In the genomic region with DNA sequence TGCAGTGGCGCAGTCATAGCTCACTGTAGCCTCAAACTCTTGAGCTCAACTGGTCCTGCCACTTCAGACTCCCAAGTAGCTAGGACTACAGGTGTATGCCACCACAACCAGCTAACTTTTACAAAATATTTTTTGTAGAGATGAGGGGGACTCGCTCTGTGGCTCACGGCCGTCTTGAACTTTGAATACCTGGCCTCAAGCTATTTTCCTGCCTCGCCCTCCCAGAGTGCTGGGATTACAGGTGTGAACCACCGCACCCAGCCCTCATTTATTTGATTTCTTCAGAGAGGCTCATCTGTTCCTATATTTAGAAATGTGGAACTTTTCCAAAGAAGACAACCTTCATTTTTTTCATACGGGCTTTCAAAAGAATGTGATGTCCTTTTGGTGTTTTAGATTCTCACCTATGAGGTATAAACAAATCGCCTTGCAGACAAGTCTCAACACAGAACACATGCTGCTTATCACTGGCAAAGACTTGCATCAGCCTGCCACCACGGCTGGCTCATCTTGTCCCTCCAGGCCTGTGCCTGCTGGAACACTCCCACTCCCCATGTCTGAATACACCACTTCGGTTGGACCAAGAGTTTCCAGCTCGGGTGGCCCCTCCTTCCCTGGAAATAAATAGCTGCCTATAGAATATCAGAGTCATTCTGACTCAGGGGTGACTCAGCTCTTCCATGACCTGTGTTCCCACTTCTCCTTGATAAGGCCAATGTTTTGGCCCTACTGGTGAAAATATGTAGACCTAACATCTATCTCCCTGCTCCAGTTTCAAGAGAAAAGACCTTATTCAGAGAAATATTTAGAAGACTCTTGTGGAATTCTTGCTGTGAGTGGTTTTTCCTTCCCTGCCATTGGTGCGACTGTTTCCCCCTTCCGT, we compare ENCODE assay signal across 1 cellular context.
TF ChIP-seq lines count a peak whose summit lies in the region.

No MANE protein-coding gene starts in this region.

TF ChIP-seq in K562, 482 proteins besides CTCF, POLR2A, EP300 and RAD21 (continued from another document and continues in another):
- TF ChIP-seq, protein P1, sequence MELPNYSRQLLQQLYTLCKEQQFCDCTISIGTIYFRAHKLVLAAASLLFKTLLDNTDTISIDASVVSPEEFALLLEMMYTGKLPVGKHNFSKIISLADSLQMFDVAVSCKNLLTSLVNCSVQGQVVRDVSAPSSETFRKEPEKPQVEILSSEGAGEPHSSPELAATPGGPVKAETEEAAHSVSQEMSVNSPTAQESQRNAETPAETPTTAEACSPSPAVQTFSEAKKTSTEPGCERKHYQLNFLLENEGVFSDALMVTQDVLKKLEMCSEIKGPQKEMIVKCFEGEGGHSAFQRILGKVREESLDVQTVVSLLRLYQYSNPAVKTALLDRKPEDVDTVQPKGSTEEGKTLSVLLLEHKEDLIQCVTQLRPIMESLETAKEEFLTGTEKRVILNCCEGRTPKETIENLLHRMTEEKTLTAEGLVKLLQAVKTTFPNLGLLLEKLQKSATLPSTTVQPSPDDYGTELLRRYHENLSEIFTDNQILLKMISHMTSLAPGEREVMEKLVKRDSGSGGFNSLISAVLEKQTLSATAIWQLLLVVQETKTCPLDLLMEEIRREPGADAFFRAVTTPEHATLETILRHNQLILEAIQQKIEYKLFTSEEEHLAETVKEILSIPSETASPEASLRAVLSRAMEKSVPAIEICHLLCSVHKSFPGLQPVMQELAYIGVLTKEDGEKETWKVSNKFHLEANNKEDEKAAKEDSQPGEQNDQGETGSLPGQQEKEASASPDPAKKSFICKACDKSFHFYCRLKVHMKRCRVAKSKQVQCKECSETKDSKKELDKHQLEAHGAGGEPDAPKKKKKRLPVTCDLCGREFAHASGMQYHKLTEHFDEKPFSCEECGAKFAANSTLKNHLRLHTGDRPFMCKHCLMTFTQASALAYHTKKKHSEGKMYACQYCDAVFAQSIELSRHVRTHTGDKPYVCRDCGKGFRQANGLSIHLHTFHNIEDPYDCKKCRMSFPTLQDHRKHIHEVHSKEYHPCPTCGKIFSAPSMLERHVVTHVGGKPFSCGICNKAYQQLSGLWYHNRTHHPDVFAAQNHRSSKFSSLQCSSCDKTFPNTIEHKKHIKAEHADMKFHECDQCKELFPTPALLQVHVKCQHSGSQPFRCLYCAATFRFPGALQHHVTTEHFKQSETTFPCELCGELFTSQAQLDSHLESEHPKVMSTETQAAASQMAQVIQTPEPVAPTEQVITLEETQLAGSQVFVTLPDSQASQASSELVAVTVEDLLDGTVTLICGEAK (IDR thresholded peaks at IDR 0.05), result no peak
- TF ChIP-seq, protein P1 (CRISPR knock-in tag; IDR thresholded peaks at IDR 0.05), result no peak
- TF ChIP-seq, protein P2, sequence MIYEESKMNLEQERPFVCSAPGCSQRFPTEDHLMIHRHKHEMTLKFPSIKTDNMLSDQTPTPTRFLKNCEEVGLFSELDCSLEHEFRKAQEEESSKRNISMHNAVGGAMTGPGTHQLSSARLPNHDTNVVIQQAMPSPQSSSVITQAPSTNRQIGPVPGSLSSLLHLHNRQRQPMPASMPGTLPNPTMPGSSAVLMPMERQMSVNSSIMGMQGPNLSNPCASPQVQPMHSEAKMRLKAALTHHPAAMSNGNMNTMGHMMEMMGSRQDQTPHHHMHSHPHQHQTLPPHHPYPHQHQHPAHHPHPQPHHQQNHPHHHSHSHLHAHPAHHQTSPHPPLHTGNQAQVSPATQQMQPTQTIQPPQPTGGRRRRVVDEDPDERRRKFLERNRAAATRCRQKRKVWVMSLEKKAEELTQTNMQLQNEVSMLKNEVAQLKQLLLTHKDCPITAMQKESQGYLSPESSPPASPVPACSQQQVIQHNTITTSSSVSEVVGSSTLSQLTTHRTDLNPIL (CRISPR knock-in tag; IDR thresholded peaks at IDR 0.05), result peak; percentile 66; the same call in 1 of the 2 replicates
- TF ChIP-seq ZEB2 (IDR thresholded peaks at IDR 0.05) (no peak), POLR2AphosphoS2 (IDR thresholded peaks at IDR 0.05; ENCODE audit: low read length) (peak; percentile 62; the same call in 1 of the 2 replicates), KLF16 (IDR thresholded peaks at IDR 0.05) (peak; percentile 97), MYBL2 (IDR thresholded peaks at IDR 0.05; ENCODE audit: low read depth) (no peak), MYBL2 (CRISPR knock-in tag; IDR thresholded peaks at IDR 0.05; ENCODE audit: borderline replicate concordance) (no peak), ZBTB1 (CRISPR knock-in tag; IDR thresholded peaks at IDR 0.05; ENCODE audit: borderline replicate concordance, low read depth) (no peak), SLC30A9 (CRISPR knock-in tag; IDR thresholded peaks at IDR 0.05) (no peak), GABPB1 (CRISPR knock-in tag; IDR thresholded peaks at IDR 0.05) (peak; percentile 63; the same call in 1 of the 2 replicates), RBM34 (IDR thresholded peaks at IDR 0.05; ENCODE audit: borderline replicate concordance, insufficient read depth, low read length) (no peak), NR1H2 (CRISPR knock-in tag; IDR thresholded peaks at IDR 0.05) (no peak), ATF1 (CRISPR knock-in tag; IDR thresholded peaks at IDR 0.05) (no peak), ATF1 (tag; IDR thresholded peaks at IDR 0.05) (peak; percentile 94), STAT5A (IDR thresholded peaks at IDR 0.05; ENCODE audit: borderline replicate concordance, low read length) (peak; percentile 90), ZFP36 (IDR thresholded peaks at IDR 0.05; ENCODE audit: low read depth, low read length, partially characterized antibody) (no peak), TAF1 (IDR thresholded peaks at IDR 0.05; ENCODE audit: control insufficient read depth, extremely low read depth, insufficient read depth, low read length, severe bottlenecking) (peak; percentile 71), BRD4 (IDR thresholded peaks at IDR 0.05) (no peak), PHTF2 (CRISPR knock-in tag; IDR thresholded peaks at IDR 0.05) (peak; percentile 88), ZNF561 (CRISPR knock-in tag; conservative IDR thresholded peaks at IDR 0.05) (peak; percentile 58; the same call in 1 of the 2 replicates), TRIM24 (IDR thresholded peaks at IDR 0.05) (no peak), HIVEP1 (CRISPR knock-in tag; IDR thresholded peaks at IDR 0.05) (peak; percentile 67; the same call in 1 of the 2 replicates), ETV6 (IDR thresholded peaks at IDR 0.05; ENCODE audit: borderline replicate concordance in 1 of 2, low read depth in 2 of 2, low read length in 1 of 2) (peak in 1 of 2 experiments; percentile 66; a peak in 1 of 4 replicates), ETV6 (CRISPR knock-in tag; IDR thresholded peaks at IDR 0.05; ENCODE audit: borderline replicate concordance) (no peak), ZBED1 (IDR thresholded peaks at IDR 0.05) (no peak), CHD1 (IDR thresholded peaks at IDR 0.05; ENCODE audit: low read length) (peak; percentile 20)
- TF ChIP-seq, protein P3, sequence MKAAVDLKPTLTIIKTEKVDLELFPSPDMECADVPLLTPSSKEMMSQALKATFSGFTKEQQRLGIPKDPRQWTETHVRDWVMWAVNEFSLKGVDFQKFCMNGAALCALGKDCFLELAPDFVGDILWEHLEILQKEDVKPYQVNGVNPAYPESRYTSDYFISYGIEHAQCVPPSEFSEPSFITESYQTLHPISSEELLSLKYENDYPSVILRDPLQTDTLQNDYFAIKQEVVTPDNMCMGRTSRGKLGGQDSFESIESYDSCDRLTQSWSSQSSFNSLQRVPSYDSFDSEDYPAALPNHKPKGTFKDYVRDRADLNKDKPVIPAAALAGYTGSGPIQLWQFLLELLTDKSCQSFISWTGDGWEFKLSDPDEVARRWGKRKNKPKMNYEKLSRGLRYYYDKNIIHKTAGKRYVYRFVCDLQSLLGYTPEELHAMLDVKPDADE (conservative IDR thresholded peaks at IDR 0.05; ENCODE audit: control insufficient read depth, low read depth, low read length), result no peak
- TF ChIP-seq, protein P4, sequence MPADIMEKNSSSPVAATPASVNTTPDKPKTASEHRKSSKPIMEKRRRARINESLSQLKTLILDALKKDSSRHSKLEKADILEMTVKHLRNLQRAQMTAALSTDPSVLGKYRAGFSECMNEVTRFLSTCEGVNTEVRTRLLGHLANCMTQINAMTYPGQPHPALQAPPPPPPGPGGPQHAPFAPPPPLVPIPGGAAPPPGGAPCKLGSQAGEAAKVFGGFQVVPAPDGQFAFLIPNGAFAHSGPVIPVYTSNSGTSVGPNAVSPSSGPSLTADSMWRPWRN (IDR thresholded peaks at IDR 0.05; ENCODE audit: low read depth), result no peak
- TF ChIP-seq, protein P5, sequence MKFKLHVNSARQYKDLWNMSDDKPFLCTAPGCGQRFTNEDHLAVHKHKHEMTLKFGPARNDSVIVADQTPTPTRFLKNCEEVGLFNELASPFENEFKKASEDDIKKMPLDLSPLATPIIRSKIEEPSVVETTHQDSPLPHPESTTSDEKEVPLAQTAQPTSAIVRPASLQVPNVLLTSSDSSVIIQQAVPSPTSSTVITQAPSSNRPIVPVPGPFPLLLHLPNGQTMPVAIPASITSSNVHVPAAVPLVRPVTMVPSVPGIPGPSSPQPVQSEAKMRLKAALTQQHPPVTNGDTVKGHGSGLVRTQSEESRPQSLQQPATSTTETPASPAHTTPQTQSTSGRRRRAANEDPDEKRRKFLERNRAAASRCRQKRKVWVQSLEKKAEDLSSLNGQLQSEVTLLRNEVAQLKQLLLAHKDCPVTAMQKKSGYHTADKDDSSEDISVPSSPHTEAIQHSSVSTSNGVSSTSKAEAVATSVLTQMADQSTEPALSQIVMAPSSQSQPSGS (CRISPR knock-in tag; IDR thresholded peaks at IDR 0.05), result no peak
- TF ChIP-seq, protein P6, sequence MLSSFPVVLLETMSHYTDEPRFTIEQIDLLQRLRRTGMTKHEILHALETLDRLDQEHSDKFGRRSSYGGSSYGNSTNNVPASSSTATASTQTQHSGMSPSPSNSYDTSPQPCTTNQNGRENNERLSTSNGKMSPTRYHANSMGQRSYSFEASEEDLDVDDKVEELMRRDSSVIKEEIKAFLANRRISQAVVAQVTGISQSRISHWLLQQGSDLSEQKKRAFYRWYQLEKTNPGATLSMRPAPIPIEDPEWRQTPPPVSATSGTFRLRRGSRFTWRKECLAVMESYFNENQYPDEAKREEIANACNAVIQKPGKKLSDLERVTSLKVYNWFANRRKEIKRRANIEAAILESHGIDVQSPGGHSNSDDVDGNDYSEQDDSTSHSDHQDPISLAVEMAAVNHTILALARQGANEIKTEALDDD (IDR thresholded peaks at IDR 0.05), result peak; percentile 51; the same call in 1 of the 2 replicates
- TF ChIP-seq, protein P7, sequence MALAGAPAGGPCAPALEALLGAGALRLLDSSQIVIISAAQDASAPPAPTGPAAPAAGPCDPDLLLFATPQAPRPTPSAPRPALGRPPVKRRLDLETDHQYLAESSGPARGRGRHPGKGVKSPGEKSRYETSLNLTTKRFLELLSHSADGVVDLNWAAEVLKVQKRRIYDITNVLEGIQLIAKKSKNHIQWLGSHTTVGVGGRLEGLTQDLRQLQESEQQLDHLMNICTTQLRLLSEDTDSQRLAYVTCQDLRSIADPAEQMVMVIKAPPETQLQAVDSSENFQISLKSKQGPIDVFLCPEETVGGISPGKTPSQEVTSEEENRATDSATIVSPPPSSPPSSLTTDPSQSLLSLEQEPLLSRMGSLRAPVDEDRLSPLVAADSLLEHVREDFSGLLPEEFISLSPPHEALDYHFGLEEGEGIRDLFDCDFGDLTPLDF (CRISPR knock-in tag; IDR thresholded peaks at IDR 0.05), result no peak
- TF ChIP-seq, protein P8, sequence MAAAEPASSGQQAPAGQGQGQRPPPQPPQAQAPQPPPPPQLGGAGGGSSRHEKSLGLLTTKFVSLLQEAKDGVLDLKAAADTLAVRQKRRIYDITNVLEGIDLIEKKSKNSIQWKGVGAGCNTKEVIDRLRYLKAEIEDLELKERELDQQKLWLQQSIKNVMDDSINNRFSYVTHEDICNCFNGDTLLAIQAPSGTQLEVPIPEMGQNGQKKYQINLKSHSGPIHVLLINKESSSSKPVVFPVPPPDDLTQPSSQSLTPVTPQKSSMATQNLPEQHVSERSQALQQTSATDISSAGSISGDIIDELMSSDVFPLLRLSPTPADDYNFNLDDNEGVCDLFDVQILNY (CRISPR knock-in tag; IDR thresholded peaks at IDR 0.05), result peak; percentile 81; the same call in 1 of the 2 replicates
- TF ChIP-seq, protein P9, sequence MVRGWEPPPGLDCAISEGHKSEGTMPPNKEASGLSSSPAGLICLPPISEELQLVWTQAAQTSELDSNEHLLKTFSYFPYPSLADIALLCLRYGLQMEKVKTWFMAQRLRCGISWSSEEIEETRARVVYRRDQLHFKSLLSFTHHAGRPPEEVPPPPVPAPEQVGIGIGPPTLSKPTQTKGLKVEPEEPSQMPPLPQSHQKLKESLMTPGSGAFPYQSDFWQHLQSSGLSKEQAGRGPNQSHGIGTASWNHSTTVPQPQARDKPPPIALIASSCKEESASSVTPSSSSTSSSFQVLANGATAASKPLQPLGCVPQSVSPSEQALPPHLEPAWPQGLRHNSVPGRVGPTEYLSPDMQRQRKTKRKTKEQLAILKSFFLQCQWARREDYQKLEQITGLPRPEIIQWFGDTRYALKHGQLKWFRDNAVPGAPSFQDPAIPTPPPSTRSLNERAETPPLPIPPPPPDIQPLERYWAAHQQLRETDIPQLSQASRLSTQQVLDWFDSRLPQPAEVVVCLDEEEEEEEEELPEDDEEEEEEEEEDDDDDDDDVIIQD (CRISPR knock-in tag; IDR thresholded peaks at IDR 0.05), result 0 out of 2 replicates have a peak, but pooled peaks have one; percentile 59
